19 cellular contexts compared by ENCODE assay signal in the genomic region with DNA sequence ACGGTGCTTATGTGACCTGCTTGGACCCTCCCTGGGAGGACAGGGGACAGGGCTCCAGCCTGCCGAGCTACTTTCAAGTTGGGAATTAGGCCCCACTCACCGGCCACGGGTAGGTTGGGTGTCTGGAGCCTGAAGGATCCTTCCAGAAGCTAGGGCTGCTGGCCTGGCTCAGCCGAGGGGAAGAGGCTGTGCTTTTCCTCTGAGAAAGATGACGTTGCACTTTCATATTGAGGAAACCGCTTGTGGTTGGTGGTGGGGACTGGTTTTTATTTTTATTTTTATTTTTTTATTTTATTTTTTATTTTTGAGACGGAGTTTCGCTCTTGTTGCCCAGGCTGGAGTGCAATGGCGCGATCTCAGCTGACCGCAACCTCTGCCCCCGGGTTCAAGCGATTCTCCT. TPM values are rescaled to one million over a fixed set of nuclear protein-coding genes. Genes with fewer than 3 reads are reported as not detected.
DNase-seq lines count a peak whose midpoint lies in the region; ATAC-seq and TF ChIP-seq lines count a peak whose summit lies in the region.
"Had no signal": no experiment of that assay in that cellular context is flagged by ENCODE, and none has a peak within 500 bp of the region (broad histone marks: within the 10 kb centered on the region; RNA-seq: fewer than 3 reads in every experiment).

A gene with protein sequence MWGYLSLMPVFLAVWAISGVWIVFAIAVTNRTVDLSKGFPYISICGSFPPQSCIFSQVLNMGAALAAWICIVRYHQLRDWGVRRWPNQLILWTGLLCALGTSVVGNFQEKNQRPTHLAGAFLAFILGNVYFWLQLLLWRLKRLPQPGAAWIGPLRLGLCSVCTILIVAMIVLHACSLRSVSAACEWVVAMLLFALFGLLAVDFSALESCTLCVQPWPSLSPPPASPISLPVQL (minus strand): TSS at position 170 of the 400 bp plus-strand sequence. CDS start 4,305 bp downstream, outside the sequence.

- H3K27me3 ChIP-seq in GM23338 (ENCODE audit: insufficient read depth) = no peaks in the 10 kb centered on the region
- H3K27me3 ChIP-seq in psoas muscle (ENCODE audit: insufficient read depth in 3 of 3, low read length in 2 of 3) = peaks cover 0 to 10% (median 0%) of the 10 kb centered on the region in 3 donors
- H3K27me3 ChIP-seq: vagina had no signal

- peaks cover 13% of the 10 kb centered on the region for H3K27me3 Mint-ChIP-seq in GM23338 (ENCODE audit: insufficient read depth, low read depth, poor library complexity)

- H3K27ac ChIP-seq in GM23338 (ENCODE audit: low read depth) (no peak within 1 kb of the TSS), psoas muscle (no peak within 1 kb of the TSS), RWPE1 (no peak within 1 kb of the TSS)
- H3K27ac ChIP-seq: vagina had no signal

- intact Hi-C loops in psoas muscle (cut with DNase I) = no loop called here

- H3K36me3 Mint-ChIP-seq in GM23338 (ENCODE audit: low read depth) = no peaks in the 10 kb centered on the region

- H3K4me3 ChIP-seq in GM23338 (no peak within 1 kb of the TSS), psoas muscle (peak within 1 kb of the TSS; percentile 15)
- H3K4me3 ChIP-seq: vagina had no signal

- H3F3A ChIP-seq in GM23338 (replicated peaks; ENCODE audit: low read depth) = 0 out of 2 replicates have a peak, but pooled peaks cover 4% of the 10 kb centered on the region

- H2AFZ ChIP-seq in GM23338 = 0 out of 2 replicates have a peak within 1 kb of the TSS, but pooled peaks have one; percentile 32

- POLR2A ChIA-PET in RWPE1 (lab: Yijun Ruan, JAX; ENCODE audit: low non-redundant PET) = no interaction called here

- CTCF ChIA-PET in RWPE1 (lab: Yijun Ruan, JAX) = interaction anchor here (1.4 kb wide), 1 partner anchor 58 kb away, joined by 4 read pairs; no protein-coding TSS in a partner anchor

- peaks cover 11% of the 10 kb centered on the region for H3K4me1 Mint-ChIP-seq in GM23338
- H3K4me1 Mint-ChIP-seq: CD4-positive, CD25-positive, alpha-beta regulatory T cell had no signal

- H4K20me1 ChIP-seq in GM23338 (replicated peaks; ENCODE audit: insufficient read depth) = no peaks in the 10 kb centered on the region

- DNase-seq in GM23338 (ENCODE audit: low spot score) = no peak
- DNase-seq in NOMO-1 (lab: John Stamatoyannopoulos, UW; ENCODE audit: unreplicated experiment in 2 of 2) = peak; percentile 32 to 37
- DNase-seq in islet precursor cell = peak; percentile 28
- DNase-seq in psoas muscle = no peak
- DNase-seq in erythroblast (lab: John Stamatoyannopoulos, UW) = no peak
- DNase-seq in NCI-H1930 (lab: John Stamatoyannopoulos, UW) = no peak
- no peak for DNase-seq in RWPE1 (ENCODE audit: low spot score)
- DNase-seq: activated naive CD4-positive, alpha-beta T cell treated with Interleukin-2 at 50 U/mL for 16 hours; NCI-H1436; SHP77; stimulated activated CD4-positive, alpha-beta T cell treated with anti-CD3 and anti-CD28 coated beads, Interleukin-4, amount 100 ng/mL, for 1 hour had no signal

- H3K9me2 ChIP-seq in GM23338 (ENCODE audit: insufficient read depth) = no peaks in the 10 kb centered on the region

- ATAC-seq in GM23338 = no peak
- ATAC-seq in psoas muscle = no peak
- ATAC-seq in HG03045 (IDR thresholded peaks at IDR 0.05; ENCODE audit: unreplicated experiment) = no peak

- no peaks in the 10 kb centered on the region; the same call in 2 of the 3 replicates for H3K9me3 Mint-ChIP-seq in GM23338
- H3K9me3 Mint-ChIP-seq: CD4-positive, CD25-positive, alpha-beta regulatory T cell had no signal

- H3K9me3 ChIP-seq in psoas muscle = no peaks in the 10 kb centered on the region
- H3K9me3 ChIP-seq: vagina had no signal

- H3K4me1 ChIP-seq in GM23338 (ENCODE audit: insufficient read depth) (peaks cover 2% of the 10 kb centered on the region; the same call in 1 of the 2 replicates), psoas muscle (no peaks in the 10 kb centered on the region)
- H3K4me1 ChIP-seq: vagina had no signal

- H3K27ac Mint-ChIP-seq in GM23338 = no peak within 1 kb of the TSS; the same call in 1 of the 2 replicates
- H3K27ac Mint-ChIP-seq: CD4-positive, CD25-positive, alpha-beta regulatory T cell had no signal

- TF ChIP-seq CTCF in GM23338 (conservative IDR thresholded peaks at IDR 0.05; ENCODE audit: low read depth in 2 of 2) (no peak), psoas muscle (IDR thresholded peaks at IDR 0.05) (no peak), RWPE1 (conservative IDR thresholded peaks at IDR 0.05; ENCODE audit: low read depth) (no peak)

- H3K79me2 ChIP-seq in GM23338 (replicated peaks; ENCODE audit: insufficient read depth) = no peaks in the 10 kb centered on the region

- no peak within 1 kb of the TSS for H3K4me3 Mint-ChIP-seq in GM23338

- TF ChIP-seq POLR2A in erythroblast (IDR thresholded peaks at IDR 0.05; ENCODE audit: low read length) = no peak

- 73 to 76% (median 75%) methylated on average over 14 of the region's 14 CpGs for WGBS in psoas muscle, 3 donors

- H3K4me2 ChIP-seq in GM23338 = no peak within 1 kb of the TSS

- H3K36me3 ChIP-seq in GM23338 (ENCODE audit: insufficient read depth) (no peaks in the 10 kb centered on the region), psoas muscle (ENCODE audit: insufficient read depth in 1 of 2, low read depth in 1 of 2) (no peaks in the 10 kb centered on the region)
- H3K36me3 ChIP-seq: vagina had no signal

TF ChIP-seq in GM23338, 12 proteins besides CTCF, POLR2A, EP300 and RAD21 (continues in another document):
- TF ChIP-seq, protein P1, sequence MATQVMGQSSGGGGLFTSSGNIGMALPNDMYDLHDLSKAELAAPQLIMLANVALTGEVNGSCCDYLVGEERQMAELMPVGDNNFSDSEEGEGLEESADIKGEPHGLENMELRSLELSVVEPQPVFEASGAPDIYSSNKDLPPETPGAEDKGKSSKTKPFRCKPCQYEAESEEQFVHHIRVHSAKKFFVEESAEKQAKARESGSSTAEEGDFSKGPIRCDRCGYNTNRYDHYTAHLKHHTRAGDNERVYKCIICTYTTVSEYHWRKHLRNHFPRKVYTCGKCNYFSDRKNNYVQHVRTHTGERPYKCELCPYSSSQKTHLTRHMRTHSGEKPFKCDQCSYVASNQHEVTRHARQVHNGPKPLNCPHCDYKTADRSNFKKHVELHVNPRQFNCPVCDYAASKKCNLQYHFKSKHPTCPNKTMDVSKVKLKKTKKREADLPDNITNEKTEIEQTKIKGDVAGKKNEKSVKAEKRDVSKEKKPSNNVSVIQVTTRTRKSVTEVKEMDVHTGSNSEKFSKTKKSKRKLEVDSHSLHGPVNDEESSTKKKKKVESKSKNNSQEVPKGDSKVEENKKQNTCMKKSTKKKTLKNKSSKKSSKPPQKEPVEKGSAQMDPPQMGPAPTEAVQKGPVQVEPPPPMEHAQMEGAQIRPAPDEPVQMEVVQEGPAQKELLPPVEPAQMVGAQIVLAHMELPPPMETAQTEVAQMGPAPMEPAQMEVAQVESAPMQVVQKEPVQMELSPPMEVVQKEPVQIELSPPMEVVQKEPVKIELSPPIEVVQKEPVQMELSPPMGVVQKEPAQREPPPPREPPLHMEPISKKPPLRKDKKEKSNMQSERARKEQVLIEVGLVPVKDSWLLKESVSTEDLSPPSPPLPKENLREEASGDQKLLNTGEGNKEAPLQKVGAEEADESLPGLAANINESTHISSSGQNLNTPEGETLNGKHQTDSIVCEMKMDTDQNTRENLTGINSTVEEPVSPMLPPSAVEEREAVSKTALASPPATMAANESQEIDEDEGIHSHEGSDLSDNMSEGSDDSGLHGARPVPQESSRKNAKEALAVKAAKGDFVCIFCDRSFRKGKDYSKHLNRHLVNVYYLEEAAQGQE (IDR thresholded peaks at IDR 0.05; ENCODE audit: unreplicated experiment) = no peak
- no peak for TF ChIP-seq POLR2AphosphoS5 (IDR thresholded peaks at IDR 0.05; ENCODE audit: low read depth)
- TF ChIP-seq EZH2 (IDR thresholded peaks at IDR 0.05; ENCODE audit: low read depth, unreplicated experiment) = no peak
- TF ChIP-seq, protein P2, sequence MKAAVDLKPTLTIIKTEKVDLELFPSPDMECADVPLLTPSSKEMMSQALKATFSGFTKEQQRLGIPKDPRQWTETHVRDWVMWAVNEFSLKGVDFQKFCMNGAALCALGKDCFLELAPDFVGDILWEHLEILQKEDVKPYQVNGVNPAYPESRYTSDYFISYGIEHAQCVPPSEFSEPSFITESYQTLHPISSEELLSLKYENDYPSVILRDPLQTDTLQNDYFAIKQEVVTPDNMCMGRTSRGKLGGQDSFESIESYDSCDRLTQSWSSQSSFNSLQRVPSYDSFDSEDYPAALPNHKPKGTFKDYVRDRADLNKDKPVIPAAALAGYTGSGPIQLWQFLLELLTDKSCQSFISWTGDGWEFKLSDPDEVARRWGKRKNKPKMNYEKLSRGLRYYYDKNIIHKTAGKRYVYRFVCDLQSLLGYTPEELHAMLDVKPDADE (IDR thresholded peaks at IDR 0.05) = no peak
- TF ChIP-seq ZNF331 (CRISPR knock-in tag; IDR thresholded peaks at IDR 0.05; ENCODE audit: low read depth) = no peak
- TF ChIP-seq CREB1 (CRISPR knock-in tag; IDR thresholded peaks at IDR 0.05; ENCODE audit: low read depth) = no peak
- TF ChIP-seq NANOG (IDR thresholded peaks at IDR 0.05; ENCODE audit: borderline replicate concordance) = no peak

RNA-seq across cellular contexts. Expression of the gene that starts here (rescaled TPM):
- not detected in 2 replicates for total RNA-seq in GM23338 (2014; rRNA removed; shearing (Covaris generic))
- polyA plus RNA-seq in GM23338 (2016; fragmentation: Nextera tagmentation; extraction: Ambion mirVana) = 0.29 and 0.40 TPM in 2 replicates
- 1 to 10 TPM in 1 of 4 donors, under 1 TPM in 3; 0.38 to 1.1 (median 0.57) TPM for total RNA-seq in psoas muscle
- polyA plus RNA-seq in psoas muscle = under 1 TPM; 0.08 to 0.30 (median 0.23) TPM
- total RNA-seq: bronchial epithelial cell, Daoy, fibroblast of villous mesenchyme, myocyte, NCI-H460, vagina had no signal
- polyA plus RNA-seq: CD4-positive, CD25-positive, alpha-beta regulatory T cell had no signal

Comparison
In these comparisons a context has a peak if more than half of its experiments do, and no peak if none do; other contexts are left out.
1. DNase-seq: peak in NOMO-1 (2 of 2) and islet precursor cell (single experiment); none in GM23338 (single experiment), psoas muscle (0 of 2), erythroblast (0 of 2), NCI-H1930 (0 of 2) and RWPE1 (single experiment).